ENCODE assay signal across 1 cellular context in genomic region chr10:88095778-88096452, GRCh38.
TF ChIP-seq lines count a peak whose summit lies in the region.

No MANE protein-coding gene starts in this region.

TF ChIP-seq in K562, 482 proteins besides CTCF, POLR2A, EP300 and RAD21 (continued from another document):
- TF ChIP-seq ZNF175 (CRISPR knock-in tag; IDR thresholded peaks at IDR 0.05; ENCODE audit: low read depth) (peak; percentile 32; the same call in 1 of the 2 replicates), PCBP1 (IDR thresholded peaks at IDR 0.05; ENCODE audit: low read depth, low read length, poor library complexity, severe bottlenecking) (no peak)
